21 cellular contexts compared by ENCODE assay signal in the genomic region with DNA sequence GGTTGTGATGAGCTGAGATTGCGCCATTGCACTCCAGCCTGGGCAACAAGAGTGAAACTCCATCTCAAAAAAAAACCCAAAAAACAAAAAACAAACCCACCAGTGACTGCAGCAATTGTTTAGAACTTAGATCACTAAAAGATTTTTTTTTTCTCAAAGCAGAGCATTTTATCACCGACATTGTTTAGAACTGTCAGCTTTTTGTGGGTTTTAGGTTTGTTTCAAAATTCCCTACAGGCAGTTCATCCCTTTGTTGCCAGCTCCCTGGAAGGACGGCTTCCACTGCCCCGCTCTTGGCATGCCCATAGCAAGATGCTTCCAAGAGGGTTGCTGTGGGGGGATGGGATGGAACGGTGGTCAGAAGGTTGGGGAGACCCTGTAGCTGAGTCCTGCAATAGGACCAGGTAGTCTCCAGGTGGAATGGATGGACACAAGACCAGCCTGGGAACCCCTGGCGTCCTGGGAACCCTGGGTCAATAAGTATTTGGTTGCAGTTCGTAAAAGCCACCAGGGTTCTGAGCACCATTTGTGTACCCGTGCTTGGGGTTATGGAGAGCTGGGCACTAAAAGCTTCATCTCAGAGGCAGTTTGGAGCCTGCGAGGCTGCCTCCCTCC. TPM values are rescaled to one million over a fixed set of nuclear protein-coding genes. Genes with fewer than 3 reads are reported as not detected.
DNase-seq lines count a peak whose midpoint lies in the region; ATAC-seq, FAIRE-seq and TF ChIP-seq lines count a peak whose summit lies in the region.
"Had no signal": no experiment of that assay in that cellular context is flagged by ENCODE, and none has a peak within 500 bp of the region (broad histone marks: within the 10 kb centered on the region; RNA-seq: fewer than 3 reads in every experiment).

No MANE protein-coding gene starts in this region.

- no peaks in the 10 kb centered on the region for H3K36me3 ChIP-seq in H1 (ENCODE audit: control insufficient read depth in 2 of 4, insufficient read depth in 4 of 4, low read length in 3 of 4)
- no peaks in the 10 kb centered on the region for H3K36me3 ChIP-seq in rectal smooth muscle tissue (ENCODE audit: control insufficient read depth, insufficient read depth, low read length)
- H3K36me3 ChIP-seq in colonic mucosa, result no peaks in the 10 kb centered on the region
- H3K36me3 ChIP-seq: adrenal gland, WERI-Rb-1 had no signal

- H3K27ac ChIP-seq in H1 (ENCODE audit: low read depth, low read length) (no peak overlapping the region), right cardiac atrium (ENCODE audit: low read length) (peak overlapping the region; percentile 83), rectal smooth muscle tissue (ENCODE audit: low read depth, low read length) (peak overlapping the region; percentile 78), colonic mucosa (no peak overlapping the region)
- H3K27ac ChIP-seq: WERI-Rb-1 had no signal

- no peak overlapping the region; the same call in 1 of the 2 replicates for H2BK12ac ChIP-seq in H1 (ENCODE audit: low read depth, low read length)

- H3K27me3 Mint-ChIP-seq in T-helper 17 cell, result no peaks in the 10 kb centered on the region
- H3K27me3 Mint-ChIP-seq: activated T-helper 17 cell treated with anti-CD3 and anti-CD28 coated beads, Interleukin-2, amount 50 U/mL, for 72 hours; T-cell had no signal

- H3K79me1 ChIP-seq in H1 (ENCODE audit: low read depth, low read length), result no peaks in the 10 kb centered on the region

- no peak overlapping the region for H3K4me2 ChIP-seq in H1 (ENCODE audit: insufficient read depth in 1 of 2, low read depth in 2 of 2, low read length in 2 of 2)

- TF ChIP-seq POLR2A in H1 (IDR thresholded peaks at IDR 0.05; ENCODE audit: control extremely low read depth in 1 of 2, low read depth in 2 of 2, low read length in 2 of 2), result no peak

- H3K4me1 Mint-ChIP-seq in T-helper 17 cell, result peaks cover 37% of the 10 kb centered on the region
- H3K4me1 Mint-ChIP-seq: natural killer cell had no signal

- no peaks in the 10 kb centered on the region for H4K20me1 ChIP-seq in H1 (replicated peaks in 1 of 2; ENCODE audit: control insufficient read depth in 1 of 2, insufficient read depth in 2 of 2, low read length in 2 of 2)

- TF ChIP-seq CTCF in H1 (IDR thresholded peaks at IDR 0.05; ENCODE audit: control extremely low read depth in 1 of 3, insufficient read depth in 1 of 3, low read depth in 1 of 3, low read length in 3 of 3) (no peak), colonic mucosa (IDR thresholded peaks at IDR 0.05) (no peak)

- no peak overlapping the region for H2BK20ac ChIP-seq in H1 (ENCODE audit: low read length)

- no peak overlapping the region for H2BK5ac ChIP-seq in H1 (ENCODE audit: low read depth, low read length)

- TF ChIP-seq EP300 in H1 (IDR thresholded peaks at IDR 0.05; ENCODE audit: borderline replicate concordance in 1 of 2, low read depth in 2 of 2, low read length in 2 of 2), result no peak

- no peak overlapping the region; the same call in 1 of the 2 replicates for H4K8ac ChIP-seq in H1 (ENCODE audit: extremely low read depth, insufficient read depth, low read length)

- H3K23ac ChIP-seq in H1 (ENCODE audit: insufficient read length), result no peak overlapping the region

- no peaks in the 10 kb centered on the region for H3K79me2 ChIP-seq in H1 (ENCODE audit: control insufficient read depth in 1 of 2, insufficient read depth in 2 of 2, low read length in 2 of 2)

- H2BK15ac ChIP-seq in H1 (ENCODE audit: low read length), result 0 out of 2 replicates have a peak overlapping the region, but pooled peaks have one; percentile 53

- H3K9me3 ChIP-seq in H1 (ENCODE audit: insufficient read depth in 2 of 2, low read depth in 1 of 2, low read length in 1 of 2) (no peaks in the 10 kb centered on the region), right cardiac atrium (ENCODE audit: control insufficient read depth, low read length) (no peaks in the 10 kb centered on the region), T-helper 17 cell (ENCODE audit: control insufficient read depth, low read length, poor library complexity, severe bottlenecking) (no peaks in the 10 kb centered on the region), colonic mucosa (no peaks in the 10 kb centered on the region)
- H3K9me3 ChIP-seq: adrenal gland had no signal

- H3K27me3 ChIP-seq in H1 (replicated peaks in 1 of 4; ENCODE audit: control insufficient read depth in 3 of 4, extremely low read depth in 1 of 4, insufficient read depth in 3 of 4, low read length in 3 of 4) (no peaks in the 10 kb centered on the region), right cardiac atrium (ENCODE audit: control insufficient read depth, insufficient read depth) (no peaks in the 10 kb centered on the region), rectal smooth muscle tissue (ENCODE audit: control insufficient read depth, insufficient read depth, low read length) (no peaks in the 10 kb centered on the region), colonic mucosa (no peaks in the 10 kb centered on the region)
- H3K27me3 ChIP-seq: adrenal gland had no signal

- no peak for FAIRE-seq in H1 (lab: Jason Lieb, UNC)

- no peak for TF ChIP-seq RAD21 in H1 (IDR thresholded peaks at IDR 0.05 in 1 of 2, conservative IDR thresholded peaks at IDR 0.05 in 1 of 2; ENCODE audit: low read depth in 2 of 2, low read length in 2 of 2)

- no peak overlapping the region for H3K27ac Mint-ChIP-seq in T-helper 17 cell
- H3K27ac Mint-ChIP-seq: activated T-helper 17 cell treated with anti-CD3 and anti-CD28 coated beads, Interleukin-2, amount 50 U/mL, for 72 hours; natural killer cell; T-cell had no signal

- POLR2A ChIA-PET in H1 (lab: Charles Lee; ENCODE audit: partially characterized antibody), result interaction anchor here (2.6 kb wide), 1 partner anchor 12 kb away, joined by 7 read pairs; no protein-coding TSS in a partner anchor

- H3K4me1 ChIP-seq in H1 (replicated peaks in 1 of 4; ENCODE audit: control insufficient read depth in 3 of 4, insufficient read depth in 4 of 4, low read length in 3 of 4) (peaks cover 0 to 23% (median 12%) of the 10 kb centered on the region in 4 experiments; a peak in 6 of 7 replicates), right cardiac atrium (ENCODE audit: control insufficient read depth, insufficient read depth, low read length) (peaks cover 26% of the 10 kb centered on the region), rectal smooth muscle tissue (ENCODE audit: control insufficient read depth, insufficient read depth, low read length) (peaks cover 38% of the 10 kb centered on the region), colonic mucosa (no peaks in the 10 kb centered on the region)

- H3K9ac ChIP-seq in H1 (replicated peaks in 1 of 4; ENCODE audit: extremely low read depth in 1 of 4, low read depth in 3 of 4, low read length in 3 of 4), result no peak overlapping the region
- no peak overlapping the region for H3K9ac ChIP-seq in rectal smooth muscle tissue (ENCODE audit: low read length)
- H3K9ac ChIP-seq in colonic mucosa (ENCODE audit: low read depth in 2 of 2, low read length in 2 of 2), result no peak overlapping the region

- H3K4me3 ChIP-seq in H1 (ENCODE audit: extremely low read depth in 1 of 4, insufficient read depth in 2 of 4, low read depth in 3 of 4, low read length in 4 of 4), result no peak overlapping the region
- H3K4me3 ChIP-seq in right cardiac atrium (ENCODE audit: low read length), result no peak overlapping the region
- H3K4me3 ChIP-seq in rectal smooth muscle tissue (ENCODE audit: low read length), result no peak overlapping the region
- H3K4me3 ChIP-seq in colonic mucosa, result no peak overlapping the region
- H3K4me3 ChIP-seq: adrenal gland had no signal

- in situ Hi-C loops in G401 (cut with HindIII; ENCODE audit: low sequenced_read_pairs), result no loop called here

- no peaks in the 10 kb centered on the region for H3K23me2 ChIP-seq in H1 (ENCODE audit: low read depth, low read length)

- no peak overlapping the region for H3K4ac ChIP-seq in H1 (replicated peaks; ENCODE audit: insufficient read length, low read depth, low read length)

- H4K91ac ChIP-seq in H1 (replicated peaks; ENCODE audit: insufficient read length, low read length), result no peak overlapping the region

- no peak overlapping the region for H2AFZ ChIP-seq in H1 (ENCODE audit: low read length)

- no peak overlapping the region for H3K14ac ChIP-seq in H1 (ENCODE audit: insufficient read length)

- H3K56ac ChIP-seq in H1 (replicated peaks; ENCODE audit: insufficient read length, low read depth, low read length), result peak overlapping the region; percentile 33

- no peak overlapping the region for H2BK120ac ChIP-seq in H1 (replicated peaks; ENCODE audit: low read depth, low read length)

- no peak overlapping the region for H3K18ac ChIP-seq in H1 (ENCODE audit: extremely low read depth, low read length)

- H3K4me3 Mint-ChIP-seq in T-helper 17 cell, result no peak overlapping the region
- H3K4me3 Mint-ChIP-seq: activated T-helper 17 cell treated with anti-CD3 and anti-CD28 coated beads, Interleukin-2, amount 50 U/mL, for 72 hours; CD8-positive, alpha-beta memory T cell; natural killer cell; T-cell had no signal

- 87% methylated on average over 9 of the region's 9 CpGs; no CpG with 5 or more reads in 1 of the 2 experiments for WGBS in H1 (ENCODE audit: extremely low coverage in 1 of 2, insufficient coverage in 1 of 2, insufficient read length in 1 of 2, insufficient replicate concordance in 2 of 2, low coverage in 1 of 2, low lambda C conversion rate in 2 of 2, missing lambda C conversion rate in 1 of 2), 2 experiments
- 48% methylated on average over 9 of the region's 9 CpGs for WGBS in right cardiac atrium

- ATAC-seq in right cardiac atrium (no peak), T-helper 17 cell (no peak), HG02884 (IDR thresholded peaks at IDR 0.05; ENCODE audit: unreplicated experiment) (no peak)
- ATAC-seq: activated T-helper 17 cell treated with anti-CD3 and anti-CD28 coated beads, Interleukin-2, amount 50 U/mL, for 72 hours; natural killer cell; T-cell had no signal

- intact Hi-C loops in right cardiac atrium (cut with DNase I), result loop anchor here in 1 of 4 donors (5.0 kb wide), 1 partner anchor 41 kb away; no protein-coding TSS in a partner anchor
- intact Hi-C loops in colonic mucosa (cut with DNase I), result no loop called here

- DNase-seq in G401 (ENCODE audit: low spot score) (peak; percentile 44), H1 (ENCODE audit: low read depth in 1 of 2, low spot score in 2 of 2) (peak in 1 of 2 experiments; percentile 47), right cardiac atrium (peak in 1 of 3 donors; percentile 31), DMS79 treated with DMSO at 0.1 percent for 48 hours (lab: John Stamatoyannopoulos, UW) (no peak), T-helper 17 cell (no peak), colonic mucosa (no peak)
- DNase-seq: activated CD8-positive, alpha-beta memory T cell treated with anti-CD3 and anti-CD28 coated beads for 24 hours; CD8-positive, alpha-beta memory T cell; central memory CD4-positive, alpha-beta T cell; DMS79; effector memory CD4-positive, alpha-beta T cell; natural killer cell; NCI-H345; stimulated activated CD4-positive, alpha-beta T cell treated with anti-CD3 and anti-CD28 coated beads, Interleukin-15, amount 100 ng/mL, for 24 hours; stimulated activated naive CD4-positive, alpha-beta T cell had no signal

- peaks cover 6% of the 10 kb centered on the region for H3K36me3 Mint-ChIP-seq in T-helper 17 cell (ENCODE audit: low read depth)
- H3K36me3 Mint-ChIP-seq: natural killer cell had no signal

- no peak overlapping the region for H2AK5ac ChIP-seq in H1 (ENCODE audit: low read depth, low read length)

- H4K5ac ChIP-seq in H1 (ENCODE audit: insufficient read length, low read depth, low read length), result no peak overlapping the region

- CTCF ChIA-PET in H1 (lab: Charles Lee; ENCODE audit: partially characterized antibody), result interaction anchor here (0.7 to 7.6 kb wide), 33 partner anchors 10 to 218 kb away, joined by 3 to 132 read pairs (median 6); no protein-coding TSS in a partner anchor

RNA-seq across cellular contexts. Expression of a gene that starts 46.7 kb away (rescaled TPM):
- total RNA-seq in G401 (2014; rRNA removed; shearing (Covaris generic)), result 11.6 and 13.3 TPM in 2 replicates
- 8.8 and 10.2 TPM in 2 replicates for total RNA-seq in H1 (2021; fragmentation: NEBNext Ultra II Directional; extraction: Animal tissue kit (Norgen Biotek cat#: 25700))
- 5.2 and 7.0 TPM in 2 replicates for polyA plus RNA-seq in H1 (2011; rRNA removed)
- polyA plus RNA-seq in H1 (2011; cell fraction: cytosol; rRNA removed), result 2.8 TPM
- 5.7 TPM for polyA plus RNA-seq in H1 (2011; cell fraction: nucleus; rRNA removed)
- polyA plus RNA-seq in H1 (2012, experiment 1 of 2), result 9.6 to 10.3 TPM (median 10.0 TPM) in 4 replicates
- 8.6 TPM for polyA plus RNA-seq in H1 (2012, experiment 2 of 2)
- polyA plus RNA-seq in H1 (2013, experiment 1 of 2), result 14.5 TPM
- polyA plus RNA-seq in H1 (2013, experiment 2 of 2), result 15.6 TPM
- polyA minus RNA-seq in H1 (2011; rRNA and poly(A)+ RNA removed), result 4.0 and 5.8 TPM in 2 replicates
- polyA minus RNA-seq in H1 (2011; cell fraction: cytosol; rRNA and poly(A)+ RNA removed), result 2.6 TPM
- 6.3 TPM for polyA minus RNA-seq in H1 (2011; cell fraction: nucleus; rRNA and poly(A)+ RNA removed)
- total RNA-seq in right cardiac atrium, result 100 to 1,000 TPM; 158 to 236 (median 207) TPM
- 120 TPM for polyA plus RNA-seq in right cardiac atrium
- 10 to 100 TPM; 79.8 to 93.2 TPM for total RNA-seq in T-helper 17 cell
- total RNA-seq in colonic mucosa, result 10 to 100 TPM in 1 of 2 donors, 1 to 10 TPM in 1; 3.4 to 13.4 TPM

Comparison
In these comparisons a context has a peak if more than half of its experiments do, and no peak if none do; other contexts are left out.
1. H3K27ac ChIP-seq: peak in right cardiac atrium (single experiment) and rectal smooth muscle tissue (single experiment); none in H1 (single experiment) and colonic mucosa (single experiment).